ENCODE assay signal across 1 cellular context in genomic region chr20:49979030-49979832, GRCh38.
A peak's percentile ranks its signal among the peaks of the same experiment; 100 is the strongest.
TF ChIP-seq lines count a peak whose summit lies in the region.

No MANE protein-coding gene starts in this region.

TF ChIP-seq in HepG2, 621 proteins besides CTCF, POLR2A, EP300 and RAD21 (continued from another document and continues in another):
- TF ChIP-seq ATF4 (CRISPR knock-in tag; IDR thresholded peaks at IDR 0.05) (peak in 1 of 2 experiments; percentile 66; a peak in 1 of 4 replicates), MIXL1 (CRISPR knock-in tag; IDR thresholded peaks at IDR 0.05) (peak; percentile 80; the same call in 1 of the 2 replicates), TOE1 (CRISPR knock-in tag; IDR thresholded peaks at IDR 0.05) (peak; percentile 58; the same call in 1 of the 2 replicates), ADNP (CRISPR knock-in tag; IDR thresholded peaks at IDR 0.05) (0 out of 2 replicates have a peak, but pooled peaks have one; percentile 42), MTA1 (CRISPR knock-in tag; IDR thresholded peaks at IDR 0.05; ENCODE audit: borderline replicate concordance) (peak; percentile 82; the same call in 1 of the 2 replicates), SP1 (IDR thresholded peaks at IDR 0.05) (no peak), SP1 (CRISPR knock-in tag; IDR thresholded peaks at IDR 0.05) (peak; percentile 79), FOXM1 (CRISPR knock-in tag; IDR thresholded peaks at IDR 0.05) (no peak), ZNF260 (CRISPR knock-in tag; IDR thresholded peaks at IDR 0.05; ENCODE audit: borderline replicate concordance, low read depth) (no peak), SNAPC5 (CRISPR knock-in tag; IDR thresholded peaks at IDR 0.05; ENCODE audit: borderline replicate concordance) (no peak), HHEX (CRISPR knock-in tag; IDR thresholded peaks at IDR 0.05) (no peak), ZNF503 (CRISPR knock-in tag; IDR thresholded peaks at IDR 0.05) (peak; percentile 78; the same call in 1 of the 2 replicates), ZBED4 (CRISPR knock-in tag; IDR thresholded peaks at IDR 0.05; ENCODE audit: borderline replicate concordance) (peak; percentile 95), HNRNPUL1 (IDR thresholded peaks at IDR 0.05; ENCODE audit: low read depth, low read length) (no peak), SCMH1 (CRISPR knock-in tag; IDR thresholded peaks at IDR 0.05; ENCODE audit: borderline replicate concordance) (no peak), ZNF142 (CRISPR knock-in tag; IDR thresholded peaks at IDR 0.05) (peak; percentile 72; the same call in 1 of the 2 replicates), FOXA1 (IDR thresholded peaks at IDR 0.05) (no peak), FOXA1 (CRISPR knock-in tag; IDR thresholded peaks at IDR 0.05) (peak; percentile 32; the same call in 1 of the 2 replicates), ZNF24 (IDR thresholded peaks at IDR 0.05) (no peak), ZNF451 (CRISPR knock-in tag; IDR thresholded peaks at IDR 0.05) (peak; percentile 40; the same call in 1 of the 2 replicates), NONO (IDR thresholded peaks at IDR 0.05) (no peak), NONO (CRISPR knock-in tag; conservative IDR thresholded peaks at IDR 0.05) (peak; percentile 96), ZSCAN9 (CRISPR knock-in tag; IDR thresholded peaks at IDR 0.05; ENCODE audit: borderline replicate concordance) (peak; percentile 89; the same call in 1 of the 2 replicates), RELA (CRISPR knock-in tag; IDR thresholded peaks at IDR 0.05) (peak; percentile 93), RNF2 (conservative IDR thresholded peaks at IDR 0.05; ENCODE audit: low read depth) (peak; percentile 92), YEATS2 (CRISPR knock-in tag; IDR thresholded peaks at IDR 0.05; ENCODE audit: borderline replicate concordance) (peak; percentile 60; the same call in 1 of the 2 replicates), FOSL1 (CRISPR knock-in tag; IDR thresholded peaks at IDR 0.05; ENCODE audit: borderline replicate concordance) (peak; percentile 47; the same call in 1 of the 2 replicates), ZNF781 (CRISPR knock-in tag; IDR thresholded peaks at IDR 0.05; ENCODE audit: borderline replicate concordance, not compliant biosample characterization) (peak; percentile 92), TBX2 (CRISPR knock-in tag; IDR thresholded peaks at IDR 0.05; ENCODE audit: borderline replicate concordance) (peak; percentile 88), GATAD1 (CRISPR knock-in tag; IDR thresholded peaks at IDR 0.05) (peak; percentile 68), ASH2L (IDR thresholded peaks at IDR 0.05; ENCODE audit: insufficient read length, low read depth, low read length) (peak; percentile 77), ZNF773 (CRISPR knock-in tag; IDR thresholded peaks at IDR 0.05; ENCODE audit: borderline replicate concordance) (peak; percentile 90; the same call in 1 of the 2 replicates), ELK4 (CRISPR knock-in tag; IDR thresholded peaks at IDR 0.05; ENCODE audit: borderline replicate concordance) (no peak), ZNF256 (CRISPR knock-in tag; conservative IDR thresholded peaks at IDR 0.05) (no peak), ZBTB20 (CRISPR knock-in tag; IDR thresholded peaks at IDR 0.05; ENCODE audit: borderline replicate concordance, low read depth) (peak; percentile 65; the same call in 1 of the 2 replicates), ZFP36 (IDR thresholded peaks at IDR 0.05; ENCODE audit: borderline replicate concordance, low read depth, low read length, partially characterized antibody) (peak; percentile 19), ZNF639 (CRISPR knock-in tag; conservative IDR thresholded peaks at IDR 0.05) (no peak), RBM22 (optimal IDR thresholded peaks at IDR 0.05; ENCODE audit: low read length) (no peak), KDM5B (CRISPR knock-in tag; IDR thresholded peaks at IDR 0.05; ENCODE audit: borderline replicate concordance) (peak; percentile 97), ZNF20 (CRISPR knock-in tag; IDR thresholded peaks at IDR 0.05) (no peak), CSRNP1 (CRISPR knock-in tag; IDR thresholded peaks at IDR 0.05) (no peak; the same call in 1 of the 2 replicates), RNF219 (CRISPR knock-in tag; IDR thresholded peaks at IDR 0.05) (no peak), SMARCC2 (IDR thresholded peaks at IDR 0.05) (no peak)
